Comparison of ENCODE assay signal across 35 cellular contexts in genomic region chr15:24880663-24881062, GRCh38.
"Had no signal": no experiment of that assay in that cellular context is flagged by ENCODE, and none has a peak within 500 bp of the region (broad histone marks: within the 10 kb centered on the region; RNA-seq: fewer than 3 reads in every experiment).

No MANE protein-coding gene starts in this region.

- DNase-seq: Karpas-422, Kasumi-1, MG63, MM.1S, MV-4-11, NCI-H1048, NCI-H1092, NCI-H1092 treated with DMSO at 0.1 percent for 48 hours, NCI-H1105, NCI-H1105 treated with DMSO at 0.1 percent for 48 hours, NCI-H1417, NCI-H1417 treated with DMSO at 0.1 percent for 48 hours, NCI-H1436, NCI-H1436 treated with DMSO at 0.1 percent for 48 hours, NCI-H146, NCI-H1694, NCI-H1694 treated with DMSO at 0.1 percent for 48 hours, NCI-H187, NCI-H187 treated with DMSO at 0.1 percent for 48 hours, NCI-H1930, NCI-H2029, NCI-H2029 treated with DMSO at 0.1 percent for 48 hours, NCI-H2081, NCI-H2081 treated with DMSO at 0.1 percent for 48 hours, NCI-H2107, NCI-H2171, NCI-H2171 treated with DMSO at 0.1 percent for 48 hours, NCI-H2227 treated with DMSO at 0.1 percent for 48 hours, NCI-H226, NCI-H345, NCI-H446, NCI-H446 treated with DMSO at 0.1 percent for 48 hours, NCI-H510A, NCI-H510A treated with DMSO at 0.1 percent for 48 hours, NCI-H524 had no signal

- H3K4me3 ChIP-seq: MG63 had no signal

- H3K36me3 ChIP-seq: MG63 had no signal

- H3K27me3 ChIP-seq: MG63 had no signal

- H3K9me3 ChIP-seq: MG63 had no signal
